1 cellular context compared by ENCODE assay signal in genomic region chr18:76486029-76486428, GRCh38.
TF ChIP-seq lines count a peak whose summit lies in the region.

No MANE protein-coding gene starts in this region.

TF ChIP-seq in GM12878, 131 proteins besides CTCF, POLR2A, EP300 and RAD21:
- TF ChIP-seq BCL3 (IDR thresholded peaks at IDR 0.05; ENCODE audit: borderline replicate concordance, insufficient read depth, low read depth, low read length, poor library complexity, severe bottlenecking) (no peak), WRNIP1 (IDR thresholded peaks at IDR 0.05; ENCODE audit: borderline replicate concordance, low read depth, low read length) (no peak), BMI1 (IDR thresholded peaks at IDR 0.05; ENCODE audit: borderline replicate concordance) (no peak), RUNX3 (IDR thresholded peaks at IDR 0.05; ENCODE audit: low read length) (peak; percentile 33; the same call in 1 of the 2 replicates), SMAD1 (IDR thresholded peaks at IDR 0.05; ENCODE audit: low read depth, partially characterized antibody) (no peak), HSF1 (IDR thresholded peaks at IDR 0.05; ENCODE audit: low read depth, low read length) (peak; percentile 61; the same call in 1 of the 2 replicates), GABPA (IDR thresholded peaks at IDR 0.05; ENCODE audit: low read depth) (no peak), RELB (IDR thresholded peaks at IDR 0.05; ENCODE audit: low read depth) (peak; percentile 41; the same call in 1 of the 2 replicates), ZBTB11 (CRISPR knock-in tag; IDR thresholded peaks at IDR 0.05) (no peak), DPF2 (IDR thresholded peaks at IDR 0.05) (no peak), NKRF (conservative IDR thresholded peaks at IDR 0.05) (no peak), SKIL (IDR thresholded peaks at IDR 0.05; ENCODE audit: low read depth, poor library complexity, severe bottlenecking) (no peak)
